In the genomic region with DNA sequence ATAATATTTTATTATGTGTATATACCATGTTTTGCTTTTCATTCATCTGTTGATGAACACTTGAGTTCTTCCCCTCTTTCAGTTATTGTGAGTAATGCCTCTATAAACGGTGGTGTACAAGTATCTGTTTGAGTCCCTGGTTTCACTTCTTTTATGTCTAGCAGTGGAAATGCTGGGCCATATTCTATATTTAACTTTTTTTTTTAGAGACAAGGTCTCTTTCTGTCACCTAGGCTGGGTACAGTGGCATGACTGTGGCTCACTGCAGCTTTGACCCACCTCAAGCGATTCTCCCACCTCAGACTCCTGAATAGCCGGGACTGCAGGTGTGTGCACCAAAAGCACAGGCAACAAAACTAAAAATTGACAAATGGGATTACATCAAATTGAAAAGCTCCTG, we compare ENCODE assay signal across 12 cellular contexts. TPM values are rescaled to one million over a fixed set of nuclear protein-coding genes. Genes with fewer than 3 reads are reported as not detected.
A peak's percentile ranks its signal among the peaks of the same experiment; 100 is the strongest.
DNase-seq lines count a peak whose midpoint lies in the region; ATAC-seq, FAIRE-seq and TF ChIP-seq lines count a peak whose summit lies in the region.
"Had no signal": no experiment of that assay in that cellular context is flagged by ENCODE, and none has a peak within 500 bp of the region (broad histone marks: within the 10 kb centered on the region; RNA-seq: fewer than 3 reads in every experiment).

No MANE protein-coding gene starts in this region.

- no peaks in the 10 kb centered on the region for H3K27me3 Mint-ChIP-seq in activated B cell treated with CpG ODN at 0.5 μM for 24 hours
- no peaks in the 10 kb centered on the region for H3K27me3 Mint-ChIP-seq in mesothelial cell of epicardium (ENCODE audit: low read depth)

- H3K36me3 Mint-ChIP-seq in activated B cell treated with CpG ODN at 0.5 μM for 24 hours (ENCODE audit: low read depth) (peaks cover 15% of the 10 kb centered on the region), mesothelial cell of epicardium (peaks cover 3% of the 10 kb centered on the region)

- H3K27ac Mint-ChIP-seq in activated B cell treated with CpG ODN at 0.5 μM for 24 hours: peak overlapping the region; percentile 88
- no peak overlapping the region for H3K27ac Mint-ChIP-seq in mesothelial cell of epicardium

- no peaks in the 10 kb centered on the region for H3K36me3 ChIP-seq in H7 (replicated peaks; ENCODE audit: control insufficient read depth, insufficient read depth, low read length)

- intact Hi-C loops in activated B cell treated with CpG ODN at 0.5 μM for 24 hours (cut with micrococcal nuclease): loop anchor here (1.0 kb wide), 2 partner anchors 11 to 20 kb away; a partner anchor contains a TSS

- peak; percentile 86 for FAIRE-seq in GM12891 (lab: Jason Lieb, UNC)

- DNase-seq in GM12891 (ENCODE audit: insufficient read length, low spot score) (no peak), activated B cell treated with CpG ODN at 0.5 μM for 24 hours (no peak), mesothelial cell of epicardium (ENCODE audit: low spot score in 2 of 2, unreplicated experiment in 2 of 2) (no peak), NCI-H1417 (lab: John Stamatoyannopoulos, UW) (no peak), H7 (no peak), occipital lobe (lab: John Stamatoyannopoulos, UW) (no peak)
- DNase-seq: DMS153, heart left ventricle, IMR-90 had no signal

- no peak overlapping the region for H3K4me3 ChIP-seq in H7 (ENCODE audit: insufficient read depth, low read depth, low read length)
- H3K4me3 ChIP-seq: heart left ventricle, SK-N-MC had no signal

- TF ChIP-seq CTCF in activated B cell treated with CpG ODN at 0.5 μM for 24 hours (IDR thresholded peaks at IDR 0.05) (no peak), mesothelial cell of epicardium (IDR thresholded peaks at IDR 0.05; ENCODE audit: unreplicated experiment) (no peak)

- POLR2A ChIA-PET in activated B cell treated with CpG ODN at 0.5 μM for 24 hours (lab: Charles Lee): interaction anchor here (0.9 to 1.2 kb wide), 3 partner anchors 20 to 532 kb away, joined by 4 to 6 read pairs (median 5); a partner anchor contains a TSS

- TF ChIP-seq POLR2A in GM12891 (IDR thresholded peaks at IDR 0.05; ENCODE audit: low read depth, low read length): no peak

- H3K9me3 Mint-ChIP-seq in activated B cell treated with CpG ODN at 0.5 μM for 24 hours (no peaks in the 10 kb centered on the region), mesothelial cell of epicardium (peaks cover 3% of the 10 kb centered on the region)

- CTCF ChIA-PET in activated B cell treated with CpG ODN at 0.5 μM for 24 hours (lab: Charles Lee): interaction anchor here (1.0 to 1.5 kb wide), 2 partner anchors 11 to 19 kb away, joined by 4 to 7 read pairs; no protein-coding TSS in a partner anchor

- H3K4me3 Mint-ChIP-seq in activated B cell treated with CpG ODN at 0.5 μM for 24 hours (peak overlapping the region; percentile 69), mesothelial cell of epicardium (no peak overlapping the region)

- H3K27me3 ChIP-seq in H7 (ENCODE audit: control insufficient read depth, insufficient read depth, low read length): no peaks in the 10 kb centered on the region
- H3K27me3 ChIP-seq: heart left ventricle had no signal

- peak; percentile 83 for ATAC-seq in GM19438 (IDR thresholded peaks at IDR 0.05; ENCODE audit: low read depth, unreplicated experiment)
- peak; percentile 79 for ATAC-seq in HG03066 (IDR thresholded peaks at IDR 0.05; ENCODE audit: low read depth, unreplicated experiment)
- ATAC-seq in activated B cell treated with CpG ODN at 0.5 μM for 24 hours (ENCODE audit: low read depth): peak; percentile 85
- ATAC-seq: heart left ventricle had no signal

- peaks cover 68% of the 10 kb centered on the region for H3K4me1 Mint-ChIP-seq in activated B cell treated with CpG ODN at 0.5 μM for 24 hours
- H3K4me1 Mint-ChIP-seq in mesothelial cell of epicardium: no peaks in the 10 kb centered on the region

TF ChIP-seq in GM12891, 5 proteins besides CTCF, POLR2A, EP300 and RAD21:
- TF ChIP-seq SPI1 (IDR thresholded peaks at IDR 0.05; ENCODE audit: low read depth, low read length): peak; percentile 79
- no peak for TF ChIP-seq PAX5 (IDR thresholded peaks at IDR 0.05; ENCODE audit: insufficient read depth, low read length, severe bottlenecking)

RNA-seq across cellular contexts. Expression of a gene that starts 19.9 kb away (rescaled TPM):
- polyA plus RNA-seq in GM12891 (2012; ENCODE audit: low read depth, missing spikeins): 10.4 TPM
- total RNA-seq in activated B cell treated with CpG ODN at 0.5 μM for 24 hours: 46.9 and 55.0 TPM in 2 replicates
- total RNA-seq in mesothelial cell of epicardium: 84.7 to 88.6 TPM (median 85.0 TPM) in 3 replicates
- total RNA-seq in H7 (2014; rRNA removed; shearing (Covaris generic)): 34.5 and 48.8 TPM in 2 replicates
- total RNA-seq in occipital lobe: 224 TPM
